ENCODE assay signal across 17 cellular contexts in genomic region chr2:95061601-95062183, GRCh38. TPM values are rescaled to one million over a fixed set of nuclear protein-coding genes. Genes with fewer than 3 reads are reported as not detected.
A peak's percentile ranks its signal among the peaks of the same experiment; 100 is the strongest.
DNase-seq lines count a peak whose midpoint lies in the region; ATAC-seq and TF ChIP-seq lines count a peak whose summit lies in the region.
"Had no signal": no experiment of that assay in that cellular context is flagged by ENCODE, and none has a peak within 500 bp of the region (broad histone marks: within the 10 kb centered on the region; RNA-seq: fewer than 3 reads in every experiment).

No MANE protein-coding gene starts in this region.

- no peak for DNase-seq in CD4-positive, alpha-beta memory T cell
- peak in 1 of 9 donors; percentile 26 for DNase-seq in naive thymus-derived CD4-positive, alpha-beta T cell
- no peak for DNase-seq in mesothelial cell of epicardium (ENCODE audit: low spot score in 2 of 2, unreplicated experiment in 2 of 2)
- DNase-seq in testis: no peak
- DNase-seq in NCI-H748 treated with DMSO at 0.1 percent for 48 hours (lab: John Stamatoyannopoulos, UW): no peak
- DNase-seq: DMS53, glutamatergic neuron, NCI-H1436 treated with DMSO at 0.1 percent for 48 hours, NCI-H446, SW 1271 had no signal

- H3K36me3 Mint-ChIP-seq in CD4-positive, alpha-beta memory T cell: no peaks in the 10 kb centered on the region
- H3K36me3 Mint-ChIP-seq in activated naive CD4-positive, alpha-beta T cell treated with anti-CD3 and anti-CD28 coated beads, Interleukin-2, amount 50 U/mL, for 24 hours: no peaks in the 10 kb centered on the region
- peaks cover 0 to 4% (median 0%) of the 10 kb centered on the region in 5 donors for H3K36me3 Mint-ChIP-seq in naive thymus-derived CD4-positive, alpha-beta T cell
- H3K36me3 Mint-ChIP-seq in mesothelial cell of epicardium: no peaks in the 10 kb centered on the region

- H3K4me1 ChIP-seq in CD4-positive, alpha-beta memory T cell (ENCODE audit: insufficient read depth, low read length): peaks cover 32% of the 10 kb centered on the region
- peaks cover 0 to 28% of the 10 kb centered on the region in 2 donors for H3K4me1 ChIP-seq in naive thymus-derived CD4-positive, alpha-beta T cell (ENCODE audit: control insufficient read depth in 2 of 2, insufficient read depth in 2 of 2, low read length in 2 of 2)
- H3K4me1 ChIP-seq in testis: peaks cover 4% of the 10 kb centered on the region

- H3K27me3 ChIP-seq in CD4-positive, alpha-beta memory T cell (ENCODE audit: insufficient read depth, low read length): no peaks in the 10 kb centered on the region
- no peaks in the 10 kb centered on the region for H3K27me3 ChIP-seq in naive thymus-derived CD4-positive, alpha-beta T cell (ENCODE audit: control insufficient read depth in 2 of 2, insufficient read depth in 2 of 2, low read length in 2 of 2)
- no peaks in the 10 kb centered on the region for H3K27me3 ChIP-seq in testis

- POLR2A ChIA-PET in CD4-positive, alpha-beta memory T cell (lab: Charles Lee; ENCODE audit: partially characterized antibody): interaction anchor here (0.5 to 17.6 kb wide), 9 partner anchors 8 to 60 kb away, joined by 3 to 225 read pairs (median 4); partner anchors contain the start of genes MAL and MRPS5
- POLR2A ChIA-PET in naive thymus-derived CD4-positive, alpha-beta T cell (lab: Charles Lee): interaction anchor here (0.8 to 21.6 kb wide), 8 partner anchors 9 to 35 kb away, joined by 3 to 581 read pairs (median 14); partner anchors contain the start of gene MAL

- intact Hi-C loops in CD4-positive, alpha-beta memory T cell (cut with micrococcal nuclease): loop anchor here (2.0 kb wide), 1 partner anchor 15 kb away; no protein-coding TSS in a partner anchor
- intact Hi-C loops in naive thymus-derived CD4-positive, alpha-beta T cell (cut with micrococcal nuclease): loop anchor here (1.0 kb wide), 2 partner anchors 8 to 13 kb away; no protein-coding TSS in a partner anchor
- intact Hi-C loops in testis (cut with DNase I; ENCODE audit: low total_unique reads): no loop called here

- H3K27me3 Mint-ChIP-seq in CD4-positive, alpha-beta memory T cell: no peaks in the 10 kb centered on the region
- H3K27me3 Mint-ChIP-seq in activated naive CD4-positive, alpha-beta T cell treated with anti-CD3 and anti-CD28 coated beads, Interleukin-2, amount 50 U/mL, for 24 hours: no peaks in the 10 kb centered on the region
- H3K27me3 Mint-ChIP-seq in naive thymus-derived CD4-positive, alpha-beta T cell: no peaks in the 10 kb centered on the region
- peaks cover 30% of the 10 kb centered on the region for H3K27me3 Mint-ChIP-seq in mesothelial cell of epicardium (ENCODE audit: low read depth)

- H3K27ac ChIP-seq in CD4-positive, alpha-beta memory T cell (ENCODE audit: low read depth, low read length): no peak overlapping the region
- H3K27ac ChIP-seq in KOPT-K1 (ENCODE audit: low read depth, low read length, poor library complexity, severe bottlenecking): peak overlapping the region; percentile 98
- peak overlapping the region; percentile 68 for H3K27ac ChIP-seq in naive thymus-derived CD4-positive, alpha-beta T cell (ENCODE audit: low read depth, low read length)
- no peak overlapping the region for H3K27ac ChIP-seq in testis
- H3K27ac ChIP-seq: KMS-11 had no signal

- peak overlapping the region; percentile 37 to 90 (median 69) for H3K27ac Mint-ChIP-seq in CD4-positive, alpha-beta memory T cell
- H3K27ac Mint-ChIP-seq in activated naive CD4-positive, alpha-beta T cell treated with anti-CD3 and anti-CD28 coated beads, Interleukin-2, amount 50 U/mL, for 24 hours: peak overlapping the region; percentile 30
- H3K27ac Mint-ChIP-seq in naive thymus-derived CD4-positive, alpha-beta T cell: peak overlapping the region; percentile 84 to 95 (median 90)
- H3K27ac Mint-ChIP-seq in mesothelial cell of epicardium: no peak overlapping the region
- H3K27ac Mint-ChIP-seq: B cell had no signal

- TF ChIP-seq POLR2A in testis (IDR thresholded peaks at IDR 0.05): no peak

- TF ChIP-seq CTCF in mesothelial cell of epicardium (IDR thresholded peaks at IDR 0.05; ENCODE audit: unreplicated experiment) (no peak), testis (IDR thresholded peaks at IDR 0.05) (no peak)

- H3K9me3 Mint-ChIP-seq in CD4-positive, alpha-beta memory T cell: no peaks in the 10 kb centered on the region
- H3K9me3 Mint-ChIP-seq in activated naive CD4-positive, alpha-beta T cell treated with anti-CD3 and anti-CD28 coated beads, Interleukin-2, amount 50 U/mL, for 24 hours: no peaks in the 10 kb centered on the region
- H3K9me3 Mint-ChIP-seq in naive thymus-derived CD4-positive, alpha-beta T cell: peaks cover 0 to 2% (median 0%) of the 10 kb centered on the region in 11 donors
- H3K9me3 Mint-ChIP-seq in mesothelial cell of epicardium: no peaks in the 10 kb centered on the region
- H3K9me3 Mint-ChIP-seq: central memory CD8-positive, alpha-beta T cell had no signal

- H3K4me3 ChIP-seq in CD4-positive, alpha-beta memory T cell (ENCODE audit: low read length in 2 of 2): no peak overlapping the region
- no peak overlapping the region for H3K4me3 ChIP-seq in naive thymus-derived CD4-positive, alpha-beta T cell (ENCODE audit: low read length)
- no peak overlapping the region for H3K4me3 ChIP-seq in testis

- 50 to 57% methylated on average over 7 to 11 of the region's 11 CpGs for WGBS in testis, 2 donors

- H3K9me3 ChIP-seq in CD4-positive, alpha-beta memory T cell (ENCODE audit: control insufficient read depth in 1 of 2, low read length in 2 of 2): no peaks in the 10 kb centered on the region
- H3K9me3 ChIP-seq in KOPT-K1 (ENCODE audit: insufficient read depth, low read length, poor library complexity, severe bottlenecking): peaks cover 3% of the 10 kb centered on the region
- H3K9me3 ChIP-seq in naive thymus-derived CD4-positive, alpha-beta T cell (ENCODE audit: control insufficient read depth in 2 of 3, low read length in 3 of 3): no peaks in the 10 kb centered on the region
- H3K9me3 ChIP-seq in testis: no peaks in the 10 kb centered on the region

- H3K36me3 ChIP-seq in CD4-positive, alpha-beta memory T cell (ENCODE audit: insufficient read depth, low read length): no peaks in the 10 kb centered on the region
- no peaks in the 10 kb centered on the region for H3K36me3 ChIP-seq in KOPT-K1 (ENCODE audit: insufficient read depth, low read length)
- H3K36me3 ChIP-seq in naive thymus-derived CD4-positive, alpha-beta T cell (ENCODE audit: control insufficient read depth in 2 of 3, insufficient read depth in 3 of 3, low read length in 3 of 3): no peaks in the 10 kb centered on the region
- H3K36me3 ChIP-seq in testis (ENCODE audit: low read depth, missing control alignments): no peaks in the 10 kb centered on the region

- peak overlapping the region in 5 of 8 donors; percentile 12 to 75 (median 30) for H3K4me3 Mint-ChIP-seq in CD4-positive, alpha-beta memory T cell
- H3K4me3 Mint-ChIP-seq in activated naive CD4-positive, alpha-beta T cell treated with anti-CD3 and anti-CD28 coated beads, Interleukin-2, amount 50 U/mL, for 24 hours: no peak overlapping the region
- peak overlapping the region; percentile 41 to 81 (median 62) for H3K4me3 Mint-ChIP-seq in naive thymus-derived CD4-positive, alpha-beta T cell
- H3K4me3 Mint-ChIP-seq in mesothelial cell of epicardium: no peak overlapping the region
- H3K4me3 Mint-ChIP-seq: B cell; central memory CD8-positive, alpha-beta T cell had no signal

- CTCF ChIA-PET in CD4-positive, alpha-beta memory T cell (lab: Charles Lee; ENCODE audit: partially characterized antibody): interaction anchor here (1.5 to 9.8 kb wide), 6 partner anchors 8 to 75 kb away, joined by 3 to 153 read pairs (median 16); partner anchors contain the start of gene MAL
- CTCF ChIA-PET in naive thymus-derived CD4-positive, alpha-beta T cell (lab: Charles Lee): interaction anchor here (1.1 to 5.1 kb wide), 6 partner anchors 9 to 38 kb away, joined by 3 to 91 read pairs (median 6); no protein-coding TSS in a partner anchor

- peaks cover 17 to 41% (median 31%) of the 10 kb centered on the region in 4 donors for H3K4me1 Mint-ChIP-seq in CD4-positive, alpha-beta memory T cell
- H3K4me1 Mint-ChIP-seq in activated naive CD4-positive, alpha-beta T cell treated with anti-CD3 and anti-CD28 coated beads, Interleukin-2, amount 50 U/mL, for 24 hours: peaks cover 45% of the 10 kb centered on the region
- H3K4me1 Mint-ChIP-seq in naive thymus-derived CD4-positive, alpha-beta T cell: peaks cover 28 to 65% (median 56%) of the 10 kb centered on the region in 7 donors
- H3K4me1 Mint-ChIP-seq in mesothelial cell of epicardium: no peaks in the 10 kb centered on the region

- ATAC-seq in naive thymus-derived CD4-positive, alpha-beta T cell: peak; percentile 50
- ATAC-seq in HG03196 (IDR thresholded peaks at IDR 0.05; ENCODE audit: unreplicated experiment): no peak

RNA-seq across cellular contexts. Expression of gene MAL, which starts 36.2 kb away (rescaled TPM):
- total RNA-seq in CD4-positive, alpha-beta memory T cell: 100 to 1,000 TPM; 108 to 113 TPM
- polyA plus RNA-seq in CD4-positive, alpha-beta memory T cell: 100 to 1,000 TPM; 271 to 274 TPM
- 100 to 1,000 TPM; 124 to 575 (median 159) TPM for total RNA-seq in naive thymus-derived CD4-positive, alpha-beta T cell
- polyA plus RNA-seq in naive thymus-derived CD4-positive, alpha-beta T cell: 100 to 1,000 TPM; 355 to 408 TPM
- total RNA-seq in mesothelial cell of epicardium: not detected in 3 replicates
- total RNA-seq in testis: under 1 TPM; 0.62 to 0.79 TPM
- 1.3 TPM for polyA plus RNA-seq in testis (ENCODE audit: insufficient read depth, low read depth, low replicate concordance)
- total RNA-seq: subcutaneous adipose tissue had no signal

RNA-seq across cellular contexts. Expression of gene MRPS5, which starts 59.9 kb away (rescaled TPM):
- total RNA-seq in CD4-positive, alpha-beta memory T cell: 10 to 100 TPM; 66.0 to 70.6 TPM
- polyA plus RNA-seq in CD4-positive, alpha-beta memory T cell: 10 to 100 TPM; 43.4 to 51.1 TPM
- 10 to 100 TPM; 26.3 to 72.9 (median 60.5) TPM for total RNA-seq in naive thymus-derived CD4-positive, alpha-beta T cell
- polyA plus RNA-seq in naive thymus-derived CD4-positive, alpha-beta T cell: 10 to 100 TPM; 38.6 to 41.5 TPM
- total RNA-seq in mesothelial cell of epicardium (45.2 to 47.6 TPM (median 45.8 TPM) in 3 replicates), testis (10 to 100 TPM; 59.3 to 63.1 TPM)
- 44.4 TPM for polyA plus RNA-seq in testis (ENCODE audit: insufficient read depth, low read depth, low replicate concordance)

Comparison
In these comparisons a context has a peak if more than half of its experiments do, and no peak if none do; other contexts are left out.
1. H3K27ac ChIP-seq: peak in KOPT-K1 (single experiment) and naive thymus-derived CD4-positive, alpha-beta T cell (single experiment); none in CD4-positive, alpha-beta memory T cell (single experiment) and testis (0 of 2).
2. H3K4me3 Mint-ChIP-seq: peak in CD4-positive, alpha-beta memory T cell (5 of 8) and naive thymus-derived CD4-positive, alpha-beta T cell (10 of 10); none in activated naive CD4-positive, alpha-beta T cell treated with anti-CD3 and anti-CD28 coated beads, Interleukin-2, amount 50 U/mL, for 24 hours (single experiment) and mesothelial cell of epicardium (single experiment).
3. RNA of gene MAL, which starts 36.2 kb away (total RNA-seq): 124 to 575 TPM in naive thymus-derived CD4-positive, alpha-beta T cell and 108 to 113 TPM in CD4-positive, alpha-beta memory T cell; 0.62 to 0.79 TPM in testis and not detected in mesothelial cell of epicardium; every median in the first group is over 10 times any median in the second.